12 cellular contexts compared by ENCODE assay signal in genomic region chr4:137529432-137529831, GRCh38. TPM values are rescaled to one million over a fixed set of nuclear protein-coding genes. Genes with fewer than 3 reads are reported as not detected.
DNase-seq lines count a peak whose midpoint lies in the region; ATAC-seq, FAIRE-seq and TF ChIP-seq lines count a peak whose summit lies in the region.
"Had no signal": no experiment of that assay in that cellular context is flagged by ENCODE, and none has a peak within 500 bp of the region (broad histone marks: within the 10 kb centered on the region; RNA-seq: fewer than 3 reads in every experiment).

No MANE protein-coding gene starts in this region.

- no peaks in the 10 kb centered on the region for H3K9me3 Mint-ChIP-seq in stimulated activated memory B cell treated with anti-CD40 and anti-IgM and Interleukin-4, amounts not matched to agents 10 μg/mL and 1 μg/mL and 100 μg/mL, for 72 hours

- in situ Hi-C loops in GM12878 (cut with MboI) = no loop called here

- DNase-seq in GM12878 (ENCODE audit: low read depth, low spot score) (no peak), GM10248 (ENCODE audit: extremely low spot score) (no peak), mucosa of gallbladder (ENCODE audit: low spot score) (no peak)
- DNase-seq: COR-L47, NCI-H1436 had no signal

- H3K27me3 Mint-ChIP-seq in stimulated activated memory B cell treated with anti-CD40 and anti-IgM and Interleukin-4, amounts not matched to agents 10 μg/mL and 1 μg/mL and 100 μg/mL, for 72 hours = no peaks in the 10 kb centered on the region

- intact Hi-C loops in GM12878 (cut with micrococcal nuclease; ENCODE audit: unreplicated experiment) = no loop called here

- H3K9me3 ChIP-seq in ES-I3 (ENCODE audit: control insufficient read depth, insufficient read depth, low read length) = no peaks in the 10 kb centered on the region
- H3K9me3 ChIP-seq in GM12878 (replicated peaks; ENCODE audit: control insufficient read depth, insufficient read depth, low read length) = no peaks in the 10 kb centered on the region
- H3K9me3 ChIP-seq in iPS-20b (ENCODE audit: insufficient read depth, low read depth, low read length) = no peaks in the 10 kb centered on the region

- peaks cover 12% of the 10 kb centered on the region; the same call in 1 of the 2 replicates for H3K4me1 ChIP-seq in ES-I3 (ENCODE audit: insufficient read depth, low read length)
- H3K4me1 ChIP-seq in GM12878 (ENCODE audit: control insufficient read depth, insufficient read depth, low read length) = no peaks in the 10 kb centered on the region
- H3K4me1 ChIP-seq in iPS-20b (ENCODE audit: insufficient read depth, low read length) = peaks cover 30% of the 10 kb centered on the region

- H4K20me1 ChIP-seq in GM12878 (ENCODE audit: control insufficient read depth, insufficient read depth) = no peaks in the 10 kb centered on the region

- H2AFZ ChIP-seq in GM12878 (ENCODE audit: control insufficient read depth, low read depth, low read length) = no peak overlapping the region

- 38% methylated on average over 5 of the region's 5 CpGs for WGBS in GM12878 (ENCODE audit: insufficient coverage, insufficient replicate concordance, low lambda C conversion rate, missing lambda C conversion rate)

- no peaks in the 10 kb centered on the region for H3K36me3 Mint-ChIP-seq in stimulated activated memory B cell treated with anti-CD40 and anti-IgM and Interleukin-4, amounts not matched to agents 10 μg/mL and 1 μg/mL and 100 μg/mL, for 72 hours

- no peak for TF ChIP-seq EP300 in GM12878 (IDR thresholded peaks at IDR 0.05; ENCODE audit: borderline replicate concordance in 1 of 2, control insufficient read depth in 1 of 2, low read depth in 2 of 2, low read length in 2 of 2)

- CTCF ChIA-PET in GM12878 (lab: Yijun Ruan, JAX) = no interaction called here
- CTCF ChIA-PET in GM10248 (lab: Yijun Ruan, JAX) = no interaction called here

- RAD21 ChIA-PET in GM12878 (lab: Charles Lee; ENCODE audit: unreplicated experiment) = no interaction called here

- no peak overlapping the region for H3K4me3 ChIP-seq in GM12878
- H3K4me3 ChIP-seq in iPS-20b (ENCODE audit: low read length) = peak overlapping the region; percentile 90
- peak overlapping the region; percentile 18 to 47 (median 36) for H3K4me3 ChIP-seq in skin epidermis

- TF ChIP-seq CTCF in GM12878 (IDR thresholded peaks at IDR 0.05 in 2 of 3, conservative IDR thresholded peaks at IDR 0.05 in 1 of 3; ENCODE audit: control insufficient read depth in 2 of 3, extremely low read depth in 1 of 3, insufficient read depth in 1 of 3, low read depth in 3 of 3, low read length in 3 of 3) (no peak), GM10248 (IDR thresholded peaks at IDR 0.05; ENCODE audit: control extremely low read depth, extremely low read depth, low read depth, missing control alignments) (no peak)

- SMC1A ChIA-PET in GM12878 (lab: Charles Lee; ENCODE audit: uncharacterized antibody, unreplicated experiment) = interaction anchor here (1.8 kb wide), 1 partner anchor 13 kb away, joined by 5 read pairs; no protein-coding TSS in a partner anchor

- H3K4me3 Mint-ChIP-seq in stimulated activated memory B cell treated with anti-CD40 and anti-IgM and Interleukin-4, amounts not matched to agents 10 μg/mL and 1 μg/mL and 100 μg/mL, for 72 hours = no peak overlapping the region

- peak overlapping the region; percentile 95 for H3K9ac ChIP-seq in ES-I3 (ENCODE audit: low read depth, low read length)
- no peak overlapping the region for H3K9ac ChIP-seq in GM12878 (ENCODE audit: control insufficient read depth, insufficient read depth, low read length)
- H3K9ac ChIP-seq in iPS-20b (ENCODE audit: low read depth, low read length) = peak overlapping the region; percentile 36; the same call in 1 of the 2 replicates

- peaks cover 31% of the 10 kb centered on the region for H3K36me3 ChIP-seq in ES-I3 (ENCODE audit: insufficient read depth, low read length)
- no peaks in the 10 kb centered on the region for H3K36me3 ChIP-seq in GM12878 (ENCODE audit: control insufficient read depth in 2 of 2, insufficient read depth in 2 of 2, low read length in 1 of 2)
- peaks cover 62% of the 10 kb centered on the region for H3K36me3 ChIP-seq in iPS-20b (ENCODE audit: insufficient read depth, low read depth, low read length)

- POLR2A ChIA-PET in GM12878 (lab: Charles Lee) (no interaction called here), GM10248 (lab: Yijun Ruan, JAX) (no interaction called here)

- H3K4me1 Mint-ChIP-seq in stimulated activated memory B cell treated with anti-CD40 and anti-IgM and Interleukin-4, amounts not matched to agents 10 μg/mL and 1 μg/mL and 100 μg/mL, for 72 hours = no peaks in the 10 kb centered on the region

- H3K27ac Mint-ChIP-seq in stimulated activated memory B cell treated with anti-CD40 and anti-IgM and Interleukin-4, amounts not matched to agents 10 μg/mL and 1 μg/mL and 100 μg/mL, for 72 hours = no peak overlapping the region

- no peak for FAIRE-seq in GM12878 (lab: Jason Lieb, UNC)

- ATAC-seq in GM12878 (peak; percentile 26), HG03442 (IDR thresholded peaks at IDR 0.05; ENCODE audit: unreplicated experiment) (no peak)
- ATAC-seq in stimulated activated memory B cell treated with anti-CD40 and anti-IgM and Interleukin-4, amounts not matched to agents 10 μg/mL and 1 μg/mL and 100 μg/mL, for 72 hours = no peak
- ATAC-seq: left lobe of liver had no signal

- no peak for TF ChIP-seq RAD21 in GM12878 (IDR thresholded peaks at IDR 0.05; ENCODE audit: insufficient read depth, low read depth, low read length)

- H3K27me3 ChIP-seq in GM12878 (replicated peaks in 1 of 2; ENCODE audit: control insufficient read depth in 2 of 2, insufficient read depth in 2 of 2, low read length in 1 of 2) (no peaks in the 10 kb centered on the region), iPS-20b (ENCODE audit: insufficient read depth, low read length) (no peaks in the 10 kb centered on the region)

- no TSS peak for BruUV-seq in GM12878 (replicated peaks; lab: Mats Ljungman, UMichigan)

- no peaks in the 10 kb centered on the region for H3K79me2 ChIP-seq in GM12878 (ENCODE audit: control insufficient read depth, insufficient read depth, low read length)

- no peak overlapping the region for H3K27ac ChIP-seq in GM12878 (ENCODE audit: control insufficient read depth, insufficient read depth)
- no peak overlapping the region for H3K27ac ChIP-seq in iPS-20b (ENCODE audit: low read length)
- H3K27ac ChIP-seq in skin epidermis = peak overlapping the region in 11 of 21 experiments; percentile 22 to 79 (median 37)
- H3K27ac ChIP-seq: epithelial cell of prostate had no signal

- H3K4me2 ChIP-seq in GM12878 (ENCODE audit: control insufficient read depth, insufficient read depth) = no peak overlapping the region

- no peak for TF ChIP-seq POLR2A in GM12878 (IDR thresholded peaks at IDR 0.05; ENCODE audit: low read depth, low read length)

TF ChIP-seq in GM12878, 131 proteins besides CTCF, POLR2A, EP300 and RAD21:
- TF ChIP-seq POLR2AphosphoS2 (IDR thresholded peaks at IDR 0.05; ENCODE audit: low read depth, low read length) (no peak), STAT3 (IDR thresholded peaks at IDR 0.05; ENCODE audit: low read depth, low read length) (no peak)
- TF ChIP-seq, protein P1, sequence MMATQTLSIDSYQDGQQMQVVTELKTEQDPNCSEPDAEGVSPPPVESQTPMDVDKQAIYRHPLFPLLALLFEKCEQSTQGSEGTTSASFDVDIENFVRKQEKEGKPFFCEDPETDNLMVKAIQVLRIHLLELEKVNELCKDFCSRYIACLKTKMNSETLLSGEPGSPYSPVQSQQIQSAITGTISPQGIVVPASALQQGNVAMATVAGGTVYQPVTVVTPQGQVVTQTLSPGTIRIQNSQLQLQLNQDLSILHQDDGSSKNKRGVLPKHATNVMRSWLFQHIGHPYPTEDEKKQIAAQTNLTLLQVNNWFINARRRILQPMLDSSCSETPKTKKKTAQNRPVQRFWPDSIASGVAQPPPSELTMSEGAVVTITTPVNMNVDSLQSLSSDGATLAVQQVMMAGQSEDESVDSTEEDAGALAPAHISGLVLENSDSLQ (IDR thresholded peaks at IDR 0.05) = peak; percentile 46; the same call in 1 of the 2 replicates

RNA-seq across cellular contexts. Expression of gene PCDH18, which starts 2.9 kb away (rescaled TPM):
- total RNA-seq in GM12878 (2013; cell fraction: nucleolus; rRNA removed) = 6.6 and 7.3 TPM in 2 replicates
- total RNA-seq in GM12878 (2014; rRNA removed) = 1.4 and 1.9 TPM in 2 replicates
- total RNA-seq in GM12878 (2014; rRNA removed; fragmentation: Illumina TruSeq; extraction: Trizol) = 1.4 and 2.0 TPM in 2 replicates
- total RNA-seq in GM12878 (2021) = 1.4 TPM in 2 replicates
- 0.18 TPM for polyA plus RNA-seq in GM12878 (2011; ENCODE audit: low read depth)
- 0.77 and 1.2 TPM in 2 replicates for polyA plus RNA-seq in GM12878 (2011; rRNA removed)
- 0.66 and 0.82 TPM in 2 replicates for polyA plus RNA-seq in GM12878 (2011; cell fraction: cytosol; rRNA removed)
- polyA plus RNA-seq in GM12878 (2011; cell fraction: nucleus; rRNA removed) = 1.1 TPM in 2 replicates
- 0.53 TPM in 2 replicates for polyA plus RNA-seq in GM12878 (2012)
- 1.3 TPM in 2 replicates for polyA plus RNA-seq in GM12878 (2014; fragmentation: Illumina TruSeq; extraction: Trizol)
- polyA plus RNA-seq in GM12878 (2014; fragmentation: Nextera tagmentation; extraction: Ambion mirVana) = under 1 TPM; 0.46 to 0.89 TPM
- polyA plus RNA-seq in GM12878 (2014; rRNA removed) = 0.62 and 0.82 TPM in 2 replicates
- polyA plus RNA-seq in GM12878 (2016; fragmentation: Nextera tagmentation; extraction: Ambion mirVana) = 1 to 10 TPM in 1 of 2 experiments, under 1 TPM in 1; 0.83 to 1.0 TPM
- polyA minus RNA-seq in GM12878 (2011; rRNA and poly(A)+ RNA removed) = 2.2 and 2.9 TPM in 2 replicates
- polyA minus RNA-seq in GM12878 (2011; cell fraction: cytosol; rRNA and poly(A)+ RNA removed) = 0.73 and 1.2 TPM in 2 replicates
- polyA minus RNA-seq in GM12878 (2011; cell fraction: nucleus; rRNA and poly(A)+ RNA removed) = 2.5 and 2.8 TPM in 2 replicates
- total RNA-seq in mucosa of gallbladder = 23.7 TPM

Comparison
In these comparisons a context has a peak if more than half of its experiments do, and no peak if none do; other contexts are left out.
1. H3K27ac ChIP-seq: peak in skin epidermis (11 of 21); none in GM12878 (single experiment) and iPS-20b (single experiment).